21 cellular contexts compared by ENCODE assay signal in genomic region chr2:120368086-120368485, GRCh38. TPM values are rescaled to one million over a fixed set of nuclear protein-coding genes. Genes with fewer than 3 reads are reported as not detected.
"Had no signal": no experiment of that assay in that cellular context is flagged by ENCODE, and none has a peak within 500 bp of the region (broad histone marks: within the 10 kb centered on the region; RNA-seq: fewer than 3 reads in every experiment).

No MANE protein-coding gene starts in this region.

- H3K27ac ChIP-seq: adrenal gland, colonic mucosa, esophagus squamous epithelium, hepatocyte, left ventricle myocardium inferior, right atrium auricular region, skin epidermis, tibial artery had no signal

- H3K9me3 Mint-ChIP-seq: activated CD4-positive, alpha-beta memory T cell treated with anti-CD3 and anti-CD28 coated beads, Interleukin-2, amount 10 ng/mL, durations not matched to agents 7 days and 5 days; activated T-cell treated with anti-CD3 and anti-CD28 coated beads, Interleukin-2, amount 50 U/mL, for 4 hours; nephron; stimulated activated naive B cell treated with anti-CD40 and anti-IgM and Interleukin-4, amounts not matched to agents 10 μg/mL and 1 μg/mL and 100 μg/mL, for 72 hours had no signal

- H3K27ac Mint-ChIP-seq: activated CD4-positive, alpha-beta memory T cell treated with anti-CD3 and anti-CD28 coated beads, Interleukin-2, amount 10 ng/mL, durations not matched to agents 7 days and 5 days; activated CD4-positive, alpha-beta T cell treated with anti-CD3 and anti-CD28 coated beads for 36 hours; nephron; progenitor cell of endocrine pancreas; stimulated activated naive B cell treated with anti-CD40 and anti-IgM and Interleukin-4, amounts not matched to agents 10 μg/mL and 1 μg/mL and 100 μg/mL, for 72 hours had no signal

- DNase-seq: activated CD4-positive, alpha-beta memory T cell treated with anti-CD3 and anti-CD28 coated beads, Interleukin-2, amount 10 ng/mL, durations not matched to agents 7 days and 5 days; activated CD4-positive, alpha-beta T cell treated with anti-CD3 and anti-CD28 coated beads for 36 hours; activated effector memory CD4-positive, alpha-beta T cell treated with Interleukin-2 at 50 U/mL for 16 hours; activated naive CD4-positive, alpha-beta T cell treated with anti-CD3 and anti-CD28 coated beads, Interleukin-2, amount 50 U/mL, for 16 hours; activated T-cell treated with anti-CD3 and anti-CD28 coated beads, Interleukin-2, amount 50 U/mL, for 4 hours; adrenal gland; colonic mucosa; esophagus squamous epithelium; left ventricle myocardium inferior; mesenchymal stem cell; occipital lobe; stimulated activated CD4-positive, alpha-beta T cell treated with anti-CD3 and anti-CD28 coated beads, Interleukin-15, amount 100 ng/mL, for 24 hours; stimulated activated CD4-positive, alpha-beta T cell treated with anti-CD3 and anti-CD28 coated beads, Interleukin-4, amount 100 ng/mL, for 1 hour; stimulated activated naive B cell treated with anti-CD40 and anti-IgM and Interleukin-4, amounts not matched to agents 10 μg/mL and 1 μg/mL and 100 μg/mL, for 72 hours; tibial artery had no signal

- ATAC-seq: activated CD4-positive, alpha-beta T cell treated with anti-CD3 and anti-CD28 coated beads for 36 hours; activated T-cell treated with anti-CD3 and anti-CD28 coated beads, Interleukin-2, amount 50 U/mL, for 4 hours; stimulated activated naive B cell treated with anti-CD40 and anti-IgM and Interleukin-4, amounts not matched to agents 10 μg/mL and 1 μg/mL and 100 μg/mL, for 72 hours had no signal

- H3K4me3 ChIP-seq: adrenal gland, colonic mucosa, esophagus squamous epithelium, hepatocyte, left ventricle myocardium inferior, right atrium auricular region, skin epidermis, tibial artery had no signal

- H3K4me1 ChIP-seq: adrenal gland, colonic mucosa, esophagus squamous epithelium, left ventricle myocardium inferior, right atrium auricular region, tibial artery had no signal

- H3K9me3 ChIP-seq: adrenal gland, colonic mucosa, esophagus squamous epithelium, left ventricle myocardium inferior, right atrium auricular region, tibial artery had no signal

- H3K4me3 Mint-ChIP-seq: activated CD4-positive, alpha-beta memory T cell treated with anti-CD3 and anti-CD28 coated beads, Interleukin-2, amount 10 ng/mL, durations not matched to agents 7 days and 5 days; activated CD4-positive, alpha-beta T cell treated with anti-CD3 and anti-CD28 coated beads for 36 hours; activated T-cell treated with anti-CD3 and anti-CD28 coated beads, Interleukin-2, amount 50 U/mL, for 4 hours; nephron; stimulated activated naive B cell treated with anti-CD40 and anti-IgM and Interleukin-4, amounts not matched to agents 10 μg/mL and 1 μg/mL and 100 μg/mL, for 72 hours had no signal

- H3K36me3 ChIP-seq: adrenal gland, colonic mucosa, esophagus squamous epithelium, left ventricle myocardium inferior, right atrium auricular region, tibial artery had no signal

- H3K4me1 Mint-ChIP-seq: activated CD4-positive, alpha-beta memory T cell treated with anti-CD3 and anti-CD28 coated beads, Interleukin-2, amount 10 ng/mL, durations not matched to agents 7 days and 5 days; activated CD4-positive, alpha-beta T cell treated with anti-CD3 and anti-CD28 coated beads for 36 hours; nephron; stimulated activated naive B cell treated with anti-CD40 and anti-IgM and Interleukin-4, amounts not matched to agents 10 μg/mL and 1 μg/mL and 100 μg/mL, for 72 hours had no signal

- H3K4me2 ChIP-seq: hepatocyte had no signal

- H3K36me3 Mint-ChIP-seq: stimulated activated naive B cell treated with anti-CD40 and anti-IgM and Interleukin-4, amounts not matched to agents 10 μg/mL and 1 μg/mL and 100 μg/mL, for 72 hours had no signal

- H2AFZ ChIP-seq: hepatocyte had no signal

- H3K27me3 ChIP-seq: adrenal gland, colonic mucosa, hepatocyte, right atrium auricular region, tibial artery had no signal

- H3K27me3 Mint-ChIP-seq: activated CD4-positive, alpha-beta T cell treated with anti-CD3 and anti-CD28 coated beads for 36 hours had no signal

RNA-seq across cellular contexts. Expression of gene INHBB, which starts 22.1 kb away (rescaled TPM):
- total RNA-seq: activated CD4-positive, alpha-beta memory T cell treated with anti-CD3 and anti-CD28 coated beads, Interleukin-2, amount 10 ng/mL, durations not matched to agents 7 days and 5 days; activated CD4-positive, alpha-beta T cell treated with anti-CD3 and anti-CD28 coated beads for 36 hours; progenitor cell of endocrine pancreas had no signal
- polyA plus RNA-seq: keratinocyte had no signal
